ENCODE assay signal across 8 cellular contexts in genomic region chrX:109472939-109473713, GRCh38. TPM values are rescaled to one million over a fixed set of nuclear protein-coding genes. Genes with fewer than 3 reads are reported as not detected.
DNase-seq lines count a peak whose midpoint lies in the region; TF ChIP-seq lines count a peak whose summit lies in the region.

No MANE protein-coding gene starts in this region.

- H3K9me3 ChIP-seq in cardiac muscle cell (ENCODE audit: low read depth) (no peaks in the 10 kb centered on the region), right atrium auricular region (no peaks in the 10 kb centered on the region)

- no peak overlapping the region for H3K27ac ChIP-seq in cardiac muscle cell
- no peak overlapping the region for H3K27ac ChIP-seq in right atrium auricular region

- TF ChIP-seq CTCF in cardiac muscle cell (IDR thresholded peaks at IDR 0.05; ENCODE audit: low read depth, low read length) (peak; percentile 33), right atrium auricular region (IDR thresholded peaks at IDR 0.05) (no peak), epithelial cell of esophagus (IDR thresholded peaks at IDR 0.05; ENCODE audit: insufficient read depth, low read depth, low read length, missing control alignments) (peak; percentile 19)

- H3K36me3 ChIP-seq in cardiac muscle cell (no peaks in the 10 kb centered on the region), right atrium auricular region (no peaks in the 10 kb centered on the region)

- H3K4me1 ChIP-seq in cardiac muscle cell (ENCODE audit: low read depth) (peaks cover 8% of the 10 kb centered on the region), right atrium auricular region (no peaks in the 10 kb centered on the region)

- DNase-seq in cardiac muscle cell (ENCODE audit: low read depth in 1 of 2, low spot score in 1 of 2): peak; percentile 54 to 77
- no peak for DNase-seq in right atrium auricular region (ENCODE audit: low spot score)
- DNase-seq in RKO (ENCODE audit: low spot score): peak; percentile 13
- peak; percentile 66 for DNase-seq in epithelial cell of esophagus (ENCODE audit: low read depth)
- peak; percentile 13 for DNase-seq in stimulated activated CD4-positive, alpha-beta T cell treated with anti-CD3 and anti-CD28 coated beads, Interleukin-4, amount 100 ng/mL, for 24 hours
- no peak for DNase-seq in midbrain (lab: John Stamatoyannopoulos, UW)
- DNase-seq in NCI-H1436 treated with DMSO at 0.1 percent for 48 hours (lab: John Stamatoyannopoulos, UW): no peak
- no peak for DNase-seq in NCI-H2029 treated with DMSO at 0.1 percent for 48 hours (lab: John Stamatoyannopoulos, UW)

- H3K4me3 ChIP-seq in cardiac muscle cell: no peak overlapping the region
- no peak overlapping the region for H3K4me3 ChIP-seq in right atrium auricular region
- H3K4me3 ChIP-seq in epithelial cell of esophagus (ENCODE audit: low read length): no peak overlapping the region

- H3K27me3 ChIP-seq in cardiac muscle cell (no peaks in the 10 kb centered on the region), right atrium auricular region (peaks cover 0 to 8% of the 10 kb centered on the region in 2 donors)

RNA-seq across cellular contexts. Expression of gene GUCY2F, which starts 8.8 kb away (rescaled TPM):
- total RNA-seq in cardiac muscle cell (not detected in 2 replicates), right atrium auricular region (not detected)
- not detected in 2 replicates for polyA plus RNA-seq in cardiac muscle cell

Comparison
In these comparisons a context has a peak if more than half of its experiments do, and no peak if none do; other contexts are left out.
1. DNase-seq: peak in cardiac muscle cell (2 of 2), RKO (single experiment), epithelial cell of esophagus (single experiment) and stimulated activated CD4-positive, alpha-beta T cell treated with anti-CD3 and anti-CD28 coated beads, Interleukin-4, amount 100 ng/mL, for 24 hours (single experiment); none in right atrium auricular region (single experiment), midbrain (single experiment), NCI-H1436 treated with DMSO at 0.1 percent for 48 hours (single experiment) and NCI-H2029 treated with DMSO at 0.1 percent for 48 hours (single experiment).
2. CTCF ChIP-seq: peak in cardiac muscle cell (single experiment) and epithelial cell of esophagus (single experiment); none in right atrium auricular region (0 of 2).